ENCODE assay signal across 8 cellular contexts in genomic region chr7:143408686-143409551, GRCh38. TPM values are rescaled to one million over a fixed set of nuclear protein-coding genes. Genes with fewer than 3 reads are reported as not detected.
A peak's percentile ranks its signal among the peaks of the same experiment; 100 is the strongest.
DNase-seq lines count a peak whose midpoint lies in the region; ATAC-seq, FAIRE-seq and TF ChIP-seq lines count a peak whose summit lies in the region.

Gene EPHA1 (minus strand): TSS chr7:143408856. CDS start chr7:143408805, 51 bp downstream.

- peaks cover 7% of the 10 kb centered on the region for H3K36me3 ChIP-seq in H7 (replicated peaks; ENCODE audit: control insufficient read depth, insufficient read depth, low read length)
- no peaks in the 10 kb centered on the region for H3K36me3 ChIP-seq in Peyer's patch
- H3K36me3 ChIP-seq in stomach = no peaks in the 10 kb centered on the region

- TF ChIP-seq RAD21 in A549 (conservative IDR thresholded peaks at IDR 0.05 in 1 of 2, IDR thresholded peaks at IDR 0.05 in 1 of 2) = peak in 1 of 2 experiments; percentile 35; a peak in 1 of 5 replicates

- H3K4me3 ChIP-seq in A549 (peak within 1 kb of the TSS; percentile 38), H7 (ENCODE audit: insufficient read depth, low read depth, low read length) (peak within 1 kb of the TSS; percentile 82), Peyer's patch (peak within 1 kb of the TSS; percentile 49 to 76 (median 67)), stomach (peak within 1 kb of the TSS; percentile 48 to 63 (median 56))

- TF ChIP-seq POLR2A in A549 (IDR thresholded peaks at IDR 0.05; ENCODE audit: low read length) (no peak), Peyer's patch (IDR thresholded peaks at IDR 0.05) (no peak), stomach (IDR thresholded peaks at IDR 0.05) (no peak)

- no peaks in the 10 kb centered on the region for H3K9me3 ChIP-seq in A549
- H3K9me3 ChIP-seq in Peyer's patch = no peaks in the 10 kb centered on the region
- H3K9me3 ChIP-seq in stomach = no peaks in the 10 kb centered on the region

- peaks cover 7% of the 10 kb centered on the region; the same call in 2 of the 3 replicates for H3K4me1 ChIP-seq in A549
- H3K4me1 ChIP-seq in Peyer's patch = peaks cover 0 to 44% (median 10%) of the 10 kb centered on the region in 4 donors
- H3K4me1 ChIP-seq in stomach = peaks cover 16 to 55% (median 39%) of the 10 kb centered on the region in 4 donors

- CTCF ChIA-PET in A549 (lab: Yijun Ruan, JAX) = interaction anchor here (0.8 to 5.9 kb wide), 9 partner anchors 8 to 169 kb away, joined by 3 to 46 read pairs (median 8); partner anchors contain the start of gene GSTK1

- TF ChIP-seq EP300 in A549 (IDR thresholded peaks at IDR 0.05) (no peak), stomach (IDR thresholded peaks at IDR 0.05) (no peak)

- ATAC-seq in A549 (peak; percentile 38 to 57; a peak in 5 of 6 replicates), left lobe of liver (peak; percentile 89), sciatic nerve (no peak)

- 22% methylated on average over 12 of the region's 39 CpGs for WGBS in A549 (ENCODE audit: missing lambda C conversion rate)
- WGBS in stomach, 5 donors = 5 to 17% (median 9%) methylated on average over 11 to 36 of the region's 39 CpGs

- peak within 1 kb of the TSS; percentile 80 for H3K4me2 ChIP-seq in A549

- intact Hi-C loops in stomach (cut with DNase I; ENCODE audit: low total_unique reads) = no loop called here
- intact Hi-C loops in sciatic nerve (cut with DNase I) = no loop called here

- in situ Hi-C loops in T47D (cut with HindIII; ENCODE audit: low pct_unique_long_range_greater_than_20kb, low sequenced_read_pairs) = no loop called here

- DNase-seq in A549 (ENCODE audit: low read depth in 1 of 2, low spot score in 1 of 2) (peak in 1 of 2 experiments; percentile 65), H7 (peak; percentile 98), Peyer's patch (peak; percentile 61 to 91 (median 85)), T47D (ENCODE audit: low read depth in 1 of 2, low spot score in 1 of 2) (peak; percentile 90 to 93), left lobe of liver (ENCODE audit: low spot score) (peak; percentile 80), stomach (peak; percentile 78), sciatic nerve (ENCODE audit: low spot score) (no peak), NCI-H524 treated with DMSO at 0.1 percent for 48 hours (lab: John Stamatoyannopoulos, UW) (no peak)

- H3K27ac ChIP-seq in A549 (peak within 1 kb of the TSS in 1 of 2 experiments; percentile 36; a peak in 1 of 6 replicates), Peyer's patch (peak within 1 kb of the TSS; percentile 59 to 78 (median 75)), stomach (peak within 1 kb of the TSS; percentile 50 to 84 (median 78))

- TF ChIP-seq CTCF in A549 (IDR thresholded peaks at IDR 0.05) (peak; percentile 37), Peyer's patch (IDR thresholded peaks at IDR 0.05) (peak; percentile 5 to 63 (median 52)), stomach (IDR thresholded peaks at IDR 0.05) (peak in 5 of 7 experiments; percentile 30 to 59 (median 45))

- POLR2A ChIA-PET in A549 (lab: Yijun Ruan, JAX) = no interaction called here

- H3K27me3 ChIP-seq in H7 (ENCODE audit: control insufficient read depth, insufficient read depth, low read length) (no peaks in the 10 kb centered on the region), Peyer's patch (no peaks in the 10 kb centered on the region), stomach (no peaks in the 10 kb centered on the region)

- FAIRE-seq in A549 (lab: Jason Lieb, UNC) = no peak

TF ChIP-seq in A549, 52 proteins besides CTCF, POLR2A, EP300 and RAD21:
- TF ChIP-seq SMC3 (IDR thresholded peaks at IDR 0.05) (0 out of 3 replicates have a peak, but pooled peaks have one; percentile 11), ZFP36 (IDR thresholded peaks at IDR 0.05; ENCODE audit: borderline replicate concordance, partially characterized antibody) (no peak)

RNA-seq across cellular contexts. Expression of gene EPHA1, which starts in this region (rescaled TPM):
- polyA plus RNA-seq in A549 (2011; rRNA removed) (not detected in 2 replicates), A549 (2017; fragmentation: RNase III; extraction: RNeasy Plus Mini Kit Qiagen cat#74134 plus additional on column Dnase treatment) (not detected in 3 replicates), stomach (10 to 100 TPM in 1 of 3 donors, 1 to 10 TPM in 2; 4.7 to 25.9 (median 5.6) TPM)
- not detected in 2 replicates for polyA plus RNA-seq in A549 (2012; cell fraction: cytosol; rRNA removed)
- polyA plus RNA-seq in A549 (2012; cell fraction: nucleus; rRNA removed) = not detected in 2 replicates
- polyA minus RNA-seq in A549 (2011; rRNA and poly(A)+ RNA removed) = not detected in 2 replicates
- total RNA-seq in H7 (2014; rRNA removed; shearing (Covaris generic)) = 176 and 189 TPM in 2 replicates
- total RNA-seq in Peyer's patch (10 to 100 TPM; 52.5 to 81.3 (median 63.9) TPM), left lobe of liver (39.6 TPM), stomach (10 to 100 TPM in 3 of 5 donors, 1 to 10 TPM in 2; 5.3 to 31.9 (median 12.5) TPM), sciatic nerve (0.22 TPM)

Comparison
In these comparisons a context has a peak if more than half of its experiments do, and no peak if none do; other contexts are left out.
1. RNA of gene EPHA1 (polyA plus RNA-seq): 4.7 to 25.9 TPM in stomach; not detected in A549; every median in the first group is over 4 times any median in the second.
2. Peak in ATAC-seq, H3K4me3 ChIP-seq and H3K4me2 ChIP-seq in A549; RNA of the gene not detected or under 1 TPM.
3. DNase-seq: peak in H7 (single experiment), Peyer's patch (3 of 3), T47D (2 of 2), left lobe of liver (single experiment) and stomach (single experiment); none in sciatic nerve (single experiment) and NCI-H524 treated with DMSO at 0.1 percent for 48 hours (single experiment).
4. Peak in every context shown above with its lines, with median percentiles within 50 percentile points of each other: H3K4me3 ChIP-seq and CTCF ChIP-seq.